ENCODE assay signal across 16 cellular contexts in the genomic region with DNA sequence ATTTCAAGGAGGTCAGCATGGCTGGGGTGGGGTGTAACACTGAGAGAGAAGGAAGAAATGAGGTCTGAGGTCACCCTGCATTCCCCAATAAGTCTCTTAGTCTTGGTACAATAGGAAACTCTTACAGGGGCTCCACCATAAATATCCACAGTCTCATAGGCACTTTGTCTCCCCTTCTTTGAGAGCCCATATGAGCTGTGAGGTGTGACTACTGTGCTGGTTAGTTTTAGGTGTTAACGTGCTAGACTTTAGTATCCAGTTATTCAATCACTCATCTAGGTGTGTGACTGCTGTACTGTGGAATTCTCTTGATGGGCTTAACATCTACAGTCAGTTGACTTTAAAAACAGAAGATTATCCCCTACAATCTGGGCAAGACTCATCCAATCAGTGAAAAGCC.
A peak's percentile ranks its signal among the peaks of the same experiment; 100 is the strongest.
DNase-seq lines count a peak whose midpoint lies in the region; TF ChIP-seq lines count a peak whose summit lies in the region.
"Had no signal": no experiment of that assay in that cellular context is flagged by ENCODE, and none has a peak within 500 bp of the region (broad histone marks: within the 10 kb centered on the region; RNA-seq: fewer than 3 reads in every experiment).

No MANE protein-coding gene starts in this region.

- no peak for TF ChIP-seq POLR2A in vagina (IDR thresholded peaks at IDR 0.05)

- H3K27me3 ChIP-seq in mesendoderm (ENCODE audit: insufficient read depth, low read length, poor library complexity) (no peaks in the 10 kb centered on the region), vagina (no peaks in the 10 kb centered on the region)

- H3K56ac ChIP-seq in mesendoderm (ENCODE audit: low read length) = no peak overlapping the region

- H3K4me3 ChIP-seq in mesendoderm (ENCODE audit: low read length) (no peak overlapping the region), vagina (no peak overlapping the region)

- no peak overlapping the region for H3K18ac ChIP-seq in mesendoderm (ENCODE audit: low read length)

- H3K27ac ChIP-seq in mesendoderm (ENCODE audit: low read depth, low read length) = no peak overlapping the region
- H3K27ac ChIP-seq in vagina = no peak overlapping the region
- H3K27ac ChIP-seq: 22Rv1 had no signal

- no peak overlapping the region for H3K23ac ChIP-seq in mesendoderm (ENCODE audit: low read length)

- no peaks in the 10 kb centered on the region for H3K79me1 ChIP-seq in mesendoderm (ENCODE audit: low read length)

- no peaks in the 10 kb centered on the region for H3K27me3 Mint-ChIP-seq in activated T-helper 2 cell treated with anti-CD3 and anti-CD28 coated beads, Interferon-gamma antibody, Interleukin-2, Interleukin-4, amounts not matched to agents 10 μg/mL and 5 μg/mL and 100 μg/mL, durations not matched to agents 14 hours and 24 hours and 36 hours (ENCODE audit: low read depth)

- H2AK5ac ChIP-seq in mesendoderm (ENCODE audit: low read length) = no peak overlapping the region

- WGBS in mesendoderm (ENCODE audit: extremely low coverage, insufficient coverage, low lambda C conversion rate) = no CpG with 5 or more reads among the region's 1 CpG

- DNase-seq in NCI-H82 (lab: John Stamatoyannopoulos, UW) (peak; percentile 2), NCI-H82 treated with DMSO at 0.1 percent for 48 hours (lab: John Stamatoyannopoulos, UW; ENCODE audit: unreplicated experiment) (no peak), mesendoderm (peak; percentile 26), renal cortical epithelial cell (ENCODE audit: low read depth) (peak; percentile 48), vagina (ENCODE audit: extremely low spot score in 2 of 2) (no peak), occipital lobe (lab: John Stamatoyannopoulos, UW) (no peak)
- no peak for DNase-seq in activated T-helper 2 cell treated with anti-CD3 and anti-CD28 coated beads, Interferon-gamma antibody, Interleukin-2, Interleukin-4, amounts not matched to agents 10 μg/mL and 5 μg/mL and 100 μg/mL, durations not matched to agents 14 hours and 24 hours and 36 hours (ENCODE audit: low spot score)
- DNase-seq in activated effector memory CD4-positive, alpha-beta T cell treated with anti-CD3 and anti-CD28 coated beads, Interleukin-2, amount 50 U/mL, for 16 hours = no peak
- DNase-seq: GF-D8, GOT3, NCI-H146, NCI-H2171 treated with DMSO at 0.1 percent for 48 hours, NCI-H446, NCI-H69 had no signal

- peaks cover 12% of the 10 kb centered on the region for H3K9me3 Mint-ChIP-seq in activated T-helper 2 cell treated with anti-CD3 and anti-CD28 coated beads, Interferon-gamma antibody, Interleukin-2, Interleukin-4, amounts not matched to agents 10 μg/mL and 5 μg/mL and 100 μg/mL, durations not matched to agents 14 hours and 24 hours and 36 hours

- peaks cover 59% of the 10 kb centered on the region for H3K4me1 Mint-ChIP-seq in activated T-helper 2 cell treated with anti-CD3 and anti-CD28 coated beads, Interferon-gamma antibody, Interleukin-2, Interleukin-4, amounts not matched to agents 10 μg/mL and 5 μg/mL and 100 μg/mL, durations not matched to agents 14 hours and 24 hours and 36 hours (ENCODE audit: low read depth)

- intact Hi-C loops in activated T-helper 2 cell treated with anti-CD3 and anti-CD28 coated beads, Interferon-gamma antibody, Interleukin-2, Interleukin-4, amounts not matched to agents 10 μg/mL and 5 μg/mL and 100 μg/mL, durations not matched to agents 14 hours and 24 hours and 36 hours (cut with micrococcal nuclease) = loop anchor here (1.0 to 10.0 kb wide), 9 partner anchors 16 to 427 kb away; no protein-coding TSS in a partner anchor
- intact Hi-C loops in vagina (cut with DNase I) = no loop called here

- H3K27ac Mint-ChIP-seq in activated T-helper 2 cell treated with anti-CD3 and anti-CD28 coated beads, Interferon-gamma antibody, Interleukin-2, Interleukin-4, amounts not matched to agents 10 μg/mL and 5 μg/mL and 100 μg/mL, durations not matched to agents 14 hours and 24 hours and 36 hours = peak overlapping the region; percentile 63
- H3K27ac Mint-ChIP-seq: CD14-positive monocyte had no signal

- H3K36me3 ChIP-seq in mesendoderm (ENCODE audit: control insufficient read depth, insufficient read depth, low read length) (no peaks in the 10 kb centered on the region), vagina (no peaks in the 10 kb centered on the region)

- no peak overlapping the region for H4K8ac ChIP-seq in mesendoderm (ENCODE audit: low read depth, low read length)

- no peak overlapping the region for H3K4me2 ChIP-seq in mesendoderm (ENCODE audit: low read length)

- H3K4me3 Mint-ChIP-seq in activated T-helper 2 cell treated with anti-CD3 and anti-CD28 coated beads, Interferon-gamma antibody, Interleukin-2, Interleukin-4, amounts not matched to agents 10 μg/mL and 5 μg/mL and 100 μg/mL, durations not matched to agents 14 hours and 24 hours and 36 hours (ENCODE audit: low read depth) = no peak overlapping the region
- H3K4me3 Mint-ChIP-seq: CD14-positive monocyte had no signal

- H3K9ac ChIP-seq in mesendoderm (ENCODE audit: low read length) = no peak overlapping the region

- no peaks in the 10 kb centered on the region for H3K9me3 ChIP-seq in vagina

- no peaks in the 10 kb centered on the region for H3K79me2 ChIP-seq in mesendoderm (ENCODE audit: control insufficient read depth, insufficient read depth, low read length)

- peaks cover 36% of the 10 kb centered on the region for H3K36me3 Mint-ChIP-seq in activated T-helper 2 cell treated with anti-CD3 and anti-CD28 coated beads, Interferon-gamma antibody, Interleukin-2, Interleukin-4, amounts not matched to agents 10 μg/mL and 5 μg/mL and 100 μg/mL, durations not matched to agents 14 hours and 24 hours and 36 hours (ENCODE audit: low read depth)
- H3K36me3 Mint-ChIP-seq: CD14-positive monocyte had no signal

- H2BK5ac ChIP-seq in mesendoderm (ENCODE audit: low read length) = no peak overlapping the region

- H3K4ac ChIP-seq in mesendoderm (ENCODE audit: low read depth, low read length) = no peak overlapping the region

- TF ChIP-seq CTCF in vagina (IDR thresholded peaks at IDR 0.05) = no peak

- no peak overlapping the region for H4K5ac ChIP-seq in mesendoderm (ENCODE audit: low read length)

- peaks cover 3% of the 10 kb centered on the region for H3K4me1 ChIP-seq in mesendoderm (ENCODE audit: control insufficient read depth, low read depth, low read length)
- peaks cover 8% of the 10 kb centered on the region for H3K4me1 ChIP-seq in vagina

- H2BK15ac ChIP-seq in mesendoderm (replicated peaks; ENCODE audit: low read depth) = no peak overlapping the region

- no peak overlapping the region for H2BK120ac ChIP-seq in mesendoderm (ENCODE audit: low read depth, low read length)

Comparison
In these comparisons a context has a peak if more than half of its experiments do, and no peak if none do; other contexts are left out.
1. DNase-seq: peak in NCI-H82 (single experiment), mesendoderm (single experiment) and renal cortical epithelial cell (single experiment); none in NCI-H82 treated with DMSO at 0.1 percent for 48 hours (single experiment), activated T-helper 2 cell treated with anti-CD3 and anti-CD28 coated beads, Interferon-gamma antibody, Interleukin-2, Interleukin-4, amounts not matched to agents 10 μg/mL and 5 μg/mL and 100 μg/mL, durations not matched to agents 14 hours and 24 hours and 36 hours (single experiment), vagina (0 of 2), occipital lobe (single experiment) and activated effector memory CD4-positive, alpha-beta T cell treated with anti-CD3 and anti-CD28 coated beads, Interleukin-2, amount 50 U/mL, for 16 hours (single experiment).